18 cellular contexts compared by ENCODE assay signal in the genomic region with DNA sequence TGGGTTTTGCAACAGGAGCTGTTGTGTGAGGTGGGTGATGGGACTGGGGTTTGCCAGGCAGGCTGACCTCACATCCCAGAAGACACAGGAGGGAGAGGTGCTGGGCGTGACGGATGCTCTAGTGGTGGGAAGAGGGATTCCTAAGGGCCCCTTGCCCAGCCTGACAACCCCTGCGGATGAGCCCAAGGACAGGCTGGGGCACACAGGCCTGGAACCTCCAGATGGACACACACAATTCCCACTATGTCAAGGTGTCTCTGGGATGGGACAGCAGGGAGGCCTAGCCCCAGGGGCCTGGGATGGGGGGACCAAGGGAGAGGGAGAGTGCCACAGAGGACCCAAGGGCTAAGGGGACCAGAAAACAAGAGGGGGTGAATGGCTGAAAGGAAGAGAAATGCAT.
"Had no signal": no experiment of that assay in that cellular context is flagged by ENCODE, and none has a peak within 500 bp of the region (broad histone marks: within the 10 kb centered on the region; RNA-seq: fewer than 3 reads in every experiment).

No MANE protein-coding gene starts in this region.

- H3K4me3 Mint-ChIP-seq: effector memory CD8-positive, alpha-beta T cell; naive thymus-derived CD8-positive, alpha-beta T cell; stimulated activated naive B cell treated with anti-CD40 and anti-IgM and Interleukin-4, amounts not matched to agents 10 μg/mL and 1 μg/mL and 100 μg/mL, for 72 hours; stimulated activated naive CD8-positive, alpha-beta T cell treated with anti-CD3 and anti-CD28 coated beads, Interleukin-15, amount 100 ng/mL, for 72 hours had no signal

- H3K4me1 Mint-ChIP-seq: naive thymus-derived CD8-positive, alpha-beta T cell; stimulated activated naive B cell treated with anti-CD40 and anti-IgM and Interleukin-4, amounts not matched to agents 10 μg/mL and 1 μg/mL and 100 μg/mL, for 72 hours; stimulated activated naive CD8-positive, alpha-beta T cell treated with anti-CD3 and anti-CD28 coated beads, Interleukin-15, amount 100 ng/mL, for 72 hours had no signal

- DNase-seq: effector memory CD8-positive, alpha-beta T cell; esophagus squamous epithelium; foreskin fibroblast; glutamatergic neuron; kidney; mesendoderm; mucosa of descending colon; spleen; stimulated activated CD4-positive, alpha-beta T cell treated with anti-CD3 and anti-CD28 coated beads, Interleukin-15, amount 100 ng/mL, for 24 hours; stimulated activated CD4-positive, alpha-beta T cell treated with anti-CD3 and anti-CD28 coated beads, Interleukin-1b, Interleukin-23, amount 100 ng/mL, for 48 hours; stimulated activated CD4-positive, alpha-beta T cell treated with anti-CD3 and anti-CD28 coated beads, Interleukin-4, amount 100 ng/mL, for 24 hours; stimulated activated naive B cell treated with anti-CD40 and anti-IgM and Interleukin-4, amounts not matched to agents 10 μg/mL and 1 μg/mL and 100 μg/mL, for 72 hours; stimulated activated naive CD8-positive, alpha-beta T cell treated with anti-CD3 and anti-CD28 coated beads, Interleukin-15, amount 100 ng/mL, for 72 hours; uterus had no signal

- H3K9me3 Mint-ChIP-seq: effector memory CD8-positive, alpha-beta T cell; stimulated activated naive CD8-positive, alpha-beta T cell treated with anti-CD3 and anti-CD28 coated beads, Interleukin-15, amount 100 ng/mL, for 72 hours had no signal

- H3K27ac ChIP-seq: esophagus squamous epithelium, spleen, tibial artery, upper lobe of left lung, uterus had no signal

- H3K27ac Mint-ChIP-seq: effector memory CD8-positive, alpha-beta T cell; naive thymus-derived CD8-positive, alpha-beta T cell; stimulated activated naive B cell treated with anti-CD40 and anti-IgM and Interleukin-4, amounts not matched to agents 10 μg/mL and 1 μg/mL and 100 μg/mL, for 72 hours; stimulated activated naive CD8-positive, alpha-beta T cell treated with anti-CD3 and anti-CD28 coated beads, Interleukin-15, amount 100 ng/mL, for 72 hours had no signal

- H3K4me1 ChIP-seq: esophagus squamous epithelium, gastroesophageal sphincter, spleen, tibial artery, upper lobe of left lung, uterus had no signal

- ATAC-seq: effector memory CD8-positive, alpha-beta T cell; gastroesophageal sphincter; mucosa of descending colon; naive thymus-derived CD8-positive, alpha-beta T cell; stimulated activated naive B cell treated with anti-CD40 and anti-IgM and Interleukin-4, amounts not matched to agents 10 μg/mL and 1 μg/mL and 100 μg/mL, for 72 hours; stimulated activated naive CD8-positive, alpha-beta T cell treated with anti-CD3 and anti-CD28 coated beads, Interleukin-15, amount 100 ng/mL, for 72 hours had no signal

- H3K4me3 ChIP-seq: esophagus squamous epithelium, gastroesophageal sphincter, mucosa of descending colon, spleen, tibial artery, upper lobe of left lung, uterus had no signal

- H3K9me3 ChIP-seq: esophagus squamous epithelium, gastroesophageal sphincter, mucosa of descending colon, spleen, tibial artery, upper lobe of left lung, uterus had no signal

- H3K36me3 ChIP-seq: esophagus squamous epithelium, gastroesophageal sphincter, spleen, tibial artery, upper lobe of left lung, uterus had no signal

- H3K27me3 ChIP-seq: esophagus squamous epithelium, upper lobe of left lung, uterus had no signal

- H3K36me3 Mint-ChIP-seq: naive thymus-derived CD8-positive, alpha-beta T cell; stimulated activated naive B cell treated with anti-CD40 and anti-IgM and Interleukin-4, amounts not matched to agents 10 μg/mL and 1 μg/mL and 100 μg/mL, for 72 hours had no signal
